Comparison of ENCODE assay signal across 8 cellular contexts in the genomic region with DNA sequence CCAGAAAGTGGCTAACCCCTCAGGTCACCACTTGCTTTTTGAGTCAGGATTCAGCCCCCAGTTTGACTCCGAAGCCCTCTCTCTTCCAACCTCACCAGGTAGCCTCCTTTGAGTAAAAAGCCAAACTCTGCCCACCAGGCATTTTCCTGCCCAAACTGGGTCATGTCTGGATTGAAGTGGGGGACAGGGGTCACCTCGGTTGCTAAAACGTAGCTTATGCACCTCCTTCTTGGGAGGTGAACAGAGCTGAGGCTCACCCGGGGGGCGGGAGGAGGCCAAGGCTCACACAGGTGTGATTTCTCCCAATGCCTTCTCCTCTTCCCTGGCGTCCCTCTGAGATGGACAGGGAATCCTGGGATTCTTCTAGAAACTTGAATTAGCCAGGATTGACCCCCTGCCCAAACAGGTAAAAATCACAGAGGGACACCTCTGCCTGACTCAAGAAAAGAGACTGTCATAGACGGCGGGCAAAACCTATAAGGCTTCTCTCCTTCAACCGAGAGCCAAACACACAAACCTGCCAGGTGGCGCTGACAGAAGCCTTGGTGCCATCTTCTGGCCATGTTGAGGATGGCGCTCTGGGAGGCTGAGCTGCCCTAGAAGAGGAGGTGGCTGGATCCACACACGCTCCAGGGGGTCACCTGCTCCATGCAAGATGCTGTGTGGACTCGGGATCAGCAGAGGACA. TPM values are rescaled to one million over a fixed set of nuclear protein-coding genes. Genes with fewer than 3 reads are reported as not detected.
DNase-seq lines count a peak whose midpoint lies in the region; ATAC-seq and TF ChIP-seq lines count a peak whose summit lies in the region.

No MANE protein-coding gene starts in this region.

- DNase-seq in COLO829 (ENCODE audit: low spot score) (peak; percentile 51), GM19240 (ENCODE audit: insufficient read length, low spot score) (peak; percentile 12), Karpas-422 (peak; percentile 75), brain microvascular endothelial cell (peak; percentile 30), left lobe of liver (ENCODE audit: low spot score) (peak; percentile 55), mesenteric fat pad (ENCODE audit: low spot score) (no peak)
- DNase-seq in stimulated activated naive CD8-positive, alpha-beta T cell treated with anti-CD3 and anti-CD28 coated beads, Interleukin-15, amount 100 ng/mL, for 72 hours, result peak; percentile 42 to 49

- H3K36me3 ChIP-seq in Karpas-422 (ENCODE audit: insufficient read depth, low read length) (no peaks in the 10 kb centered on the region), brain microvascular endothelial cell (replicated peaks) (no peaks in the 10 kb centered on the region)

- H3K4me2 ChIP-seq in Karpas-422 (ENCODE audit: low read depth, low read length, poor library complexity, severe bottlenecking), result no peak overlapping the region

- no peaks in the 10 kb centered on the region for H4K20me1 ChIP-seq in Karpas-422 (ENCODE audit: insufficient read depth, low read depth, low read length)

- no peak overlapping the region for H3K9ac ChIP-seq in Karpas-422 (ENCODE audit: low read length)

- H3K4me3 ChIP-seq in Karpas-422 (ENCODE audit: low read length) (no peak overlapping the region), brain microvascular endothelial cell (ENCODE audit: low read depth, low read length) (no peak overlapping the region)

- ATAC-seq in SK-N-SH treated with all-trans-retinoic acid at 6 μM for 48 hours (peak; percentile 87), left lobe of liver (peak; percentile 98)
- peak; percentile 82 for ATAC-seq in stimulated activated naive CD8-positive, alpha-beta T cell treated with anti-CD3 and anti-CD28 coated beads, Interleukin-15, amount 100 ng/mL, for 72 hours

- no peaks in the 10 kb centered on the region for H3K9me3 Mint-ChIP-seq in stimulated activated naive CD8-positive, alpha-beta T cell treated with anti-CD3 and anti-CD28 coated beads, Interleukin-15, amount 100 ng/mL, for 72 hours

- H3K27me3 Mint-ChIP-seq in stimulated activated naive CD8-positive, alpha-beta T cell treated with anti-CD3 and anti-CD28 coated beads, Interleukin-15, amount 100 ng/mL, for 72 hours, result peaks cover 42% of the 10 kb centered on the region

- peaks cover 6% of the 10 kb centered on the region for H3K4me1 Mint-ChIP-seq in stimulated activated naive CD8-positive, alpha-beta T cell treated with anti-CD3 and anti-CD28 coated beads, Interleukin-15, amount 100 ng/mL, for 72 hours

- H3K9me3 ChIP-seq in Karpas-422 (ENCODE audit: low read length), result no peaks in the 10 kb centered on the region

- H3K9me2 ChIP-seq in Karpas-422 (replicated peaks; ENCODE audit: insufficient read depth, low read length), result no peaks in the 10 kb centered on the region

- H3K27ac ChIP-seq in Karpas-422 (ENCODE audit: low read length) (no peak overlapping the region), brain microvascular endothelial cell (no peak overlapping the region)

- no peaks in the 10 kb centered on the region for H3K4me1 ChIP-seq in Karpas-422 (ENCODE audit: low read length)

- no peaks in the 10 kb centered on the region for H3K27me3 ChIP-seq in Karpas-422 (ENCODE audit: low read length)
- no peaks in the 10 kb centered on the region for H3K27me3 ChIP-seq in brain microvascular endothelial cell (replicated peaks)

- no peak overlapping the region for H2AFZ ChIP-seq in Karpas-422 (ENCODE audit: low read length)

- no peak overlapping the region for H3K27ac Mint-ChIP-seq in stimulated activated naive CD8-positive, alpha-beta T cell treated with anti-CD3 and anti-CD28 coated beads, Interleukin-15, amount 100 ng/mL, for 72 hours

- in situ Hi-C loops in brain microvascular endothelial cell (cut with HindIII; ENCODE audit: low pct_ligation_motif_present, low sequenced_read_pairs), result no loop called here

- no peak overlapping the region for H3K4me3 Mint-ChIP-seq in stimulated activated naive CD8-positive, alpha-beta T cell treated with anti-CD3 and anti-CD28 coated beads, Interleukin-15, amount 100 ng/mL, for 72 hours

- peak; percentile 76 for TF ChIP-seq CTCF in brain microvascular endothelial cell (IDR thresholded peaks at IDR 0.05; ENCODE audit: low read depth, low read length, missing control alignments)

- no peaks in the 10 kb centered on the region for H3K79me2 ChIP-seq in Karpas-422 (ENCODE audit: low read length)

TF ChIP-seq in SK-N-SH treated with all-trans-retinoic acid at 6 μM for 48 hours, 23 proteins besides CTCF, POLR2A, EP300 and RAD21:
- no peak for TF ChIP-seq BACH2 (CRISPR knock-in tag; IDR thresholded peaks at IDR 0.05; ENCODE audit: borderline replicate concordance)
- no peak for TF ChIP-seq ZNF70 (CRISPR knock-in tag; IDR thresholded peaks at IDR 0.05)
- no peak for TF ChIP-seq ZC3H10 (CRISPR knock-in tag; IDR thresholded peaks at IDR 0.05)
- no peak for TF ChIP-seq ZNF565 (CRISPR knock-in tag; conservative IDR thresholded peaks at IDR 0.05; ENCODE audit: low read depth)
- TF ChIP-seq ZFP30 (CRISPR knock-in tag; IDR thresholded peaks at IDR 0.05), result no peak
- TF ChIP-seq, protein P1, sequence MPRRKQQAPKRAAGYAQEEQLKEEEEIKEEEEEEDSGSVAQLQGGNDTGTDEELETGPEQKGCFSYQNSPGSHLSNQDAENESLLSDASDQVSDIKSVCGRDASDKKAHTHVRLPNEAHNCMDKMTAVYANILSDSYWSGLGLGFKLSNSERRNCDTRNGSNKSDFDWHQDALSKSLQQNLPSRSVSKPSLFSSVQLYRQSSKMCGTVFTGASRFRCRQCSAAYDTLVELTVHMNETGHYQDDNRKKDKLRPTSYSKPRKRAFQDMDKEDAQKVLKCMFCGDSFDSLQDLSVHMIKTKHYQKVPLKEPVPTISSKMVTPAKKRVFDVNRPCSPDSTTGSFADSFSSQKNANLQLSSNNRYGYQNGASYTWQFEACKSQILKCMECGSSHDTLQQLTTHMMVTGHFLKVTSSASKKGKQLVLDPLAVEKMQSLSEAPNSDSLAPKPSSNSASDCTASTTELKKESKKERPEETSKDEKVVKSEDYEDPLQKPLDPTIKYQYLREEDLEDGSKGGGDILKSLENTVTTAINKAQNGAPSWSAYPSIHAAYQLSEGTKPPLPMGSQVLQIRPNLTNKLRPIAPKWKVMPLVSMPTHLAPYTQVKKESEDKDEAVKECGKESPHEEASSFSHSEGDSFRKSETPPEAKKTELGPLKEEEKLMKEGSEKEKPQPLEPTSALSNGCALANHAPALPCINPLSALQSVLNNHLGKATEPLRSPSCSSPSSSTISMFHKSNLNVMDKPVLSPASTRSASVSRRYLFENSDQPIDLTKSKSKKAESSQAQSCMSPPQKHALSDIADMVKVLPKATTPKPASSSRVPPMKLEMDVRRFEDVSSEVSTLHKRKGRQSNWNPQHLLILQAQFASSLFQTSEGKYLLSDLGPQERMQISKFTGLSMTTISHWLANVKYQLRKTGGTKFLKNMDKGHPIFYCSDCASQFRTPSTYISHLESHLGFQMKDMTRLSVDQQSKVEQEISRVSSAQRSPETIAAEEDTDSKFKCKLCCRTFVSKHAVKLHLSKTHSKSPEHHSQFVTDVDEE (CRISPR knock-in tag; IDR thresholded peaks at IDR 0.05), result no peak
- TF ChIP-seq SNAI2 (CRISPR knock-in tag; IDR thresholded peaks at IDR 0.05), result no peak
- no peak for TF ChIP-seq PATZ1 (CRISPR knock-in tag; IDR thresholded peaks at IDR 0.05; ENCODE audit: borderline replicate concordance)
- no peak for TF ChIP-seq TOX (CRISPR knock-in tag; IDR thresholded peaks at IDR 0.05; ENCODE audit: borderline replicate concordance)
- TF ChIP-seq ARNTL (CRISPR knock-in tag; IDR thresholded peaks at IDR 0.05; ENCODE audit: borderline replicate concordance, low read depth), result no peak
- TF ChIP-seq OSR1 (CRISPR knock-in tag; IDR thresholded peaks at IDR 0.05), result no peak
- no peak for TF ChIP-seq POU6F1 (CRISPR knock-in tag; IDR thresholded peaks at IDR 0.05; ENCODE audit: borderline replicate concordance, low read depth)
- no peak for TF ChIP-seq PPARA (CRISPR knock-in tag; IDR thresholded peaks at IDR 0.05; ENCODE audit: borderline replicate concordance)
TF ChIP-seq in SK-N-SH treated with all-trans-retinoic acid at 6 μM for 48 hours: peak in this region for 0.

RNA-seq across cellular contexts. Expression of gene PRLHR, which starts 51.6 kb away (rescaled TPM):
- total RNA-seq in Karpas-422 (2014; rRNA removed; shearing (Covaris generic); ENCODE audit: low replicate concordance), result not detected in 2 replicates
- total RNA-seq in left lobe of liver (not detected), mesenteric fat pad (not detected)
